19 cellular contexts compared by ENCODE assay signal in the genomic region with DNA sequence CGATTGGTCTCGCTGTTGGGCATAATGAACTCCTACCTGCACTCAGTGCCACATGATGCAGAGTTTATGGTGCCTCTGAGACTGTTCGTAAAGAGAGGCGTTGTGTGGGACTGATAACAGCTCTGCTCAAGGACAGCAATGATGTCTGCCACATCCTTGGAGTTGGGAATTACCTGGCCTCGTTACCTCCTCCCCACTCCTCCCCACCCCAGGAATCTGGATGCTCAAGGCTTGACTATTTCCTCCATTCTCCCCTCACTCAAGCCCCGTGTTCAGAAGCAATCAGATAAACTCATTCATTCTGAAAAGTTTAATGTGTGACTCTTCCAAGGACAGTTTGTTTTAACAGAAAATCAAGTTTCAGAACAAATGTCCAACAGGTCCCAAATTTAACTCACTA.
DNase-seq lines count a peak whose midpoint lies in the region; ATAC-seq and TF ChIP-seq lines count a peak whose summit lies in the region.
"Had no signal": no experiment of that assay in that cellular context is flagged by ENCODE, and none has a peak within 500 bp of the region (broad histone marks: within the 10 kb centered on the region; RNA-seq: fewer than 3 reads in every experiment).

No MANE protein-coding gene starts in this region.

- no peaks in the 10 kb centered on the region for H3K9me1 ChIP-seq in IMR-90 (ENCODE audit: insufficient read depth, low read length)

- H3K9me3 ChIP-seq in IMR-90 (ENCODE audit: control insufficient read depth, insufficient read depth, low read length) (no peaks in the 10 kb centered on the region), thoracic aorta (no peaks in the 10 kb centered on the region)

- no peak overlapping the region for H4K8ac ChIP-seq in IMR-90 (ENCODE audit: low read depth in 2 of 2, low read length in 2 of 2)

- no peak overlapping the region; the same call in 1 of the 2 replicates for H4K91ac ChIP-seq in IMR-90 (ENCODE audit: insufficient read depth, low read depth, low read length)

- BruUV-seq in IMR-90 (replicated peaks; lab: Mats Ljungman, UMichigan), result no TSS peak

- no peak overlapping the region for H2BK5ac ChIP-seq in IMR-90 (ENCODE audit: low read depth, low read length, poor library complexity, severe bottlenecking)

- H3K23ac ChIP-seq in IMR-90 (ENCODE audit: low read depth, low read length), result no peak overlapping the region

- H3K27ac ChIP-seq in IMR-90 (ENCODE audit: insufficient read depth, low read length) (no peak overlapping the region), cingulate gyrus (ENCODE audit: low read depth, low read length) (peak overlapping the region; percentile 8), thoracic aorta (peak overlapping the region; percentile 46 to 50)

- peaks cover 4% of the 10 kb centered on the region for H3K9me3 Mint-ChIP-seq in mesothelial cell of epicardium
- H3K9me3 Mint-ChIP-seq: activated B cell treated with CpG ODN at 0.5 μM for 24 hours; stimulated activated memory B cell treated with anti-CD40 and anti-IgM and Interleukin-4, amounts not matched to agents 10 μg/mL and 1 μg/mL and 100 μg/mL, for 72 hours had no signal

- CTCF ChIA-PET in IMR-90 (lab: Yijun Ruan, JAX), result no interaction called here

- H3K36me3 ChIP-seq in IMR-90 (ENCODE audit: control insufficient read depth, insufficient read depth, low read length), result no peaks in the 10 kb centered on the region
- H3K36me3 ChIP-seq in thoracic aorta, result no peaks in the 10 kb centered on the region

- intact Hi-C loops in IMR-90 (cut with micrococcal nuclease), result no loop called here

- no peak overlapping the region for H3K4me2 ChIP-seq in IMR-90 (ENCODE audit: low read depth, low read length)

- TF ChIP-seq POLR2A in IMR-90 (IDR thresholded peaks at IDR 0.05; ENCODE audit: low read depth, low read length), result no peak

- no peak overlapping the region; the same call in 1 of the 2 replicates for H4K5ac ChIP-seq in IMR-90 (ENCODE audit: low read depth, low read length)

- H2BK120ac ChIP-seq in IMR-90 (ENCODE audit: low read depth, low read length), result peak overlapping the region; percentile 6; the same call in 1 of the 2 replicates

- no peak overlapping the region for H3K56ac ChIP-seq in IMR-90 (ENCODE audit: extremely low read depth, insufficient read depth, low read length)

- no peak overlapping the region for H2AFZ ChIP-seq in IMR-90 (replicated peaks; ENCODE audit: low read length, poor library complexity)

- POLR2A ChIA-PET in IMR-90 (lab: Charles Lee; ENCODE audit: unreplicated experiment), result no interaction called here

- H2BK20ac ChIP-seq in IMR-90 (ENCODE audit: low read depth, low read length), result no peak overlapping the region

- H3K27me3 Mint-ChIP-seq in mesothelial cell of epicardium (ENCODE audit: low read depth), result no peaks in the 10 kb centered on the region
- H3K27me3 Mint-ChIP-seq: activated B cell treated with CpG ODN at 0.5 μM for 24 hours, T-helper 17 cell had no signal

- no peak overlapping the region; the same call in 1 of the 2 replicates for H3K14ac ChIP-seq in IMR-90 (replicated peaks; ENCODE audit: low read depth, low read length)

- in situ Hi-C loops in IMR-90 (cut with MboI; ENCODE audit: low sequenced_read_pairs), result no loop called here

- peak overlapping the region; percentile 58; the same call in 1 of the 2 replicates for H2AK5ac ChIP-seq in IMR-90 (ENCODE audit: low read depth, low read length)

- TF ChIP-seq CTCF in IMR-90 (conservative IDR thresholded peaks at IDR 0.05; ENCODE audit: low read depth, low read length), result no peak
- TF ChIP-seq CTCF in mesothelial cell of epicardium (IDR thresholded peaks at IDR 0.05; ENCODE audit: unreplicated experiment), result no peak
- no peak for TF ChIP-seq CTCF in thoracic aorta (IDR thresholded peaks at IDR 0.05)

- DNase-seq in IMR-90, result no peak
- DNase-seq in mesothelial cell of epicardium (ENCODE audit: low spot score in 2 of 2, unreplicated experiment in 2 of 2), result no peak
- DNase-seq in thoracic aorta (ENCODE audit: low spot score), result no peak
- no peak for DNase-seq in globus pallidus (ENCODE audit: low spot score)
- no peak for DNase-seq in T1000 (lab: John Stamatoyannopoulos, UW)
- DNase-seq in activated CD4-positive, alpha-beta T cell treated with anti-CD3 and anti-CD28 coated beads for 4 hours, result no peak
- DNase-seq: activated B cell treated with CpG ODN at 0.5 μM for 24 hours, AML-193, amniotic stem cell, Calu3, KBM-7, natural killer cell, NCI-H2081, NCI-H524, Right ventricle myocardium superior, T-helper 17 cell had no signal

- H2BK15ac ChIP-seq in IMR-90 (ENCODE audit: low read depth, low read length), result peak overlapping the region; percentile 52; the same call in 1 of the 3 replicates

- peaks cover 26% of the 10 kb centered on the region for H3K4me1 Mint-ChIP-seq in mesothelial cell of epicardium

- no peaks in the 10 kb centered on the region for H3K36me3 Mint-ChIP-seq in mesothelial cell of epicardium
- H3K36me3 Mint-ChIP-seq: natural killer cell; stimulated activated memory B cell treated with anti-CD40 and anti-IgM and Interleukin-4, amounts not matched to agents 10 μg/mL and 1 μg/mL and 100 μg/mL, for 72 hours had no signal

- H3K79me1 ChIP-seq in IMR-90 (ENCODE audit: low read depth in 1 of 2, low read length in 2 of 2), result no peaks in the 10 kb centered on the region

- H3K27ac Mint-ChIP-seq in mesothelial cell of epicardium, result peak overlapping the region; percentile 11
- H3K27ac Mint-ChIP-seq: activated B cell treated with CpG ODN at 0.5 μM for 24 hours; natural killer cell; stimulated activated memory B cell treated with anti-CD40 and anti-IgM and Interleukin-4, amounts not matched to agents 10 μg/mL and 1 μg/mL and 100 μg/mL, for 72 hours; T-helper 17 cell had no signal

- no CpG with 5 or more reads among the region's 6 CpGs for WGBS in IMR-90 (ENCODE audit: extremely low coverage in 2 of 2, insufficient read length in 1 of 2), 2 experiments

- H2AK9ac ChIP-seq in IMR-90 (replicated peaks; ENCODE audit: low read depth, low read length, poor library complexity), result no peak overlapping the region

- peaks cover 6% of the 10 kb centered on the region; the same call in 1 of the 2 replicates for H3K4me1 ChIP-seq in IMR-90 (ENCODE audit: control insufficient read depth, insufficient read depth, low read length)
- H3K4me1 ChIP-seq in thoracic aorta (ENCODE audit: control insufficient read depth in 1 of 2, low read depth in 2 of 2), result peaks cover 17 to 56% of the 10 kb centered on the region in 2 donors

- no peak overlapping the region for H3K9ac ChIP-seq in IMR-90 (ENCODE audit: low read depth, low read length)

- no peak for ATAC-seq in IMR-90 (ENCODE audit: low read depth)
- ATAC-seq in thoracic aorta (ENCODE audit: insufficient number of reproducible peaks, low FRiP score, low read depth), result no peak
- ATAC-seq in HG03280 (IDR thresholded peaks at IDR 0.05; ENCODE audit: unreplicated experiment), result no peak
- ATAC-seq: natural killer cell; stimulated activated memory B cell treated with anti-CD40 and anti-IgM and Interleukin-4, amounts not matched to agents 10 μg/mL and 1 μg/mL and 100 μg/mL, for 72 hours; T-helper 17 cell had no signal

- H3K4ac ChIP-seq in IMR-90 (ENCODE audit: low read depth, low read length), result no peak overlapping the region

- dilution Hi-C loops in IMR-90 (cut with HindIII; ENCODE audit: low sequenced_read_pairs, unreplicated experiment), result no loop called here

- H3K27me3 ChIP-seq in IMR-90 (ENCODE audit: control insufficient read depth, insufficient read depth, low read length), result no peaks in the 10 kb centered on the region; the same call in 1 of the 2 replicates
- no peaks in the 10 kb centered on the region for H3K27me3 ChIP-seq in thoracic aorta (replicated peaks; ENCODE audit: insufficient read depth)

- H3K4me3 Mint-ChIP-seq in mesothelial cell of epicardium, result no peak overlapping the region
- H3K4me3 Mint-ChIP-seq: activated B cell treated with CpG ODN at 0.5 μM for 24 hours; natural killer cell; stimulated activated memory B cell treated with anti-CD40 and anti-IgM and Interleukin-4, amounts not matched to agents 10 μg/mL and 1 μg/mL and 100 μg/mL, for 72 hours; T-helper 17 cell had no signal

- H4K20me1 ChIP-seq in IMR-90 (ENCODE audit: insufficient read depth, low read length), result no peaks in the 10 kb centered on the region

- H3K18ac ChIP-seq in IMR-90 (ENCODE audit: low read depth, low read length), result peak overlapping the region; percentile 73; the same call in 1 of the 2 replicates

- TF ChIP-seq RAD21 in IMR-90 (IDR thresholded peaks at IDR 0.05; ENCODE audit: low read length), result no peak

- H3K4me3 ChIP-seq in IMR-90 (ENCODE audit: insufficient read depth, low read depth, low read length) (no peak overlapping the region), thoracic aorta (no peak overlapping the region)

TF ChIP-seq in IMR-90, 13 proteins besides CTCF, POLR2A, EP300 and RAD21 (continues in another document):
- TF ChIP-seq NFE2L2 (IDR thresholded peaks at IDR 0.05; ENCODE audit: low read depth, low read length) (no peak), MAZ (IDR thresholded peaks at IDR 0.05; ENCODE audit: borderline replicate concordance, low read depth, low read length) (no peak; the same call in 1 of the 2 replicates), RFX5 (IDR thresholded peaks at IDR 0.05; ENCODE audit: low read depth, low read length) (no peak), FOS (IDR thresholded peaks at IDR 0.05; ENCODE audit: low read depth, low read length) (no peak), RCOR1 (IDR thresholded peaks at IDR 0.05; ENCODE audit: insufficient replicate concordance, low read length) (no peak), MXI1 (IDR thresholded peaks at IDR 0.05; ENCODE audit: borderline replicate concordance, low read depth, low read length) (no peak), BHLHE40 (IDR thresholded peaks at IDR 0.05; ENCODE audit: low read depth, low read length) (no peak)
- TF ChIP-seq, protein P1, sequence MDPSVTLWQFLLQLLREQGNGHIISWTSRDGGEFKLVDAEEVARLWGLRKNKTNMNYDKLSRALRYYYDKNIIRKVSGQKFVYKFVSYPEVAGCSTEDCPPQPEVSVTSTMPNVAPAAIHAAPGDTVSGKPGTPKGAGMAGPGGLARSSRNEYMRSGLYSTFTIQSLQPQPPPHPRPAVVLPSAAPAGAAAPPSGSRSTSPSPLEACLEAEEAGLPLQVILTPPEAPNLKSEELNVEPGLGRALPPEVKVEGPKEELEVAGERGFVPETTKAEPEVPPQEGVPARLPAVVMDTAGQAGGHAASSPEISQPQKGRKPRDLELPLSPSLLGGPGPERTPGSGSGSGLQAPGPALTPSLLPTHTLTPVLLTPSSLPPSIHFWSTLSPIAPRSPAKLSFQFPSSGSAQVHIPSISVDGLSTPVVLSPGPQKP (IDR thresholded peaks at IDR 0.05; ENCODE audit: borderline replicate concordance, low read depth, low read length), result no peak
- TF ChIP-seq, protein P2, sequence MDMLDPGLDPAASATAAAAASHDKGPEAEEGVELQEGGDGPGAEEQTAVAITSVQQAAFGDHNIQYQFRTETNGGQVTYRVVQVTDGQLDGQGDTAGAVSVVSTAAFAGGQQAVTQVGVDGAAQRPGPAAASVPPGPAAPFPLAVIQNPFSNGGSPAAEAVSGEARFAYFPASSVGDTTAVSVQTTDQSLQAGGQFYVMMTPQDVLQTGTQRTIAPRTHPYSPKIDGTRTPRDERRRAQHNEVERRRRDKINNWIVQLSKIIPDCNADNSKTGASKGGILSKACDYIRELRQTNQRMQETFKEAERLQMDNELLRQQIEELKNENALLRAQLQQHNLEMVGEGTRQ (IDR thresholded peaks at IDR 0.05; ENCODE audit: low read depth, low read length), result no peak
